26 cellular contexts compared by ENCODE assay signal in genomic region chr6:563863-564262, GRCh38.
A peak's percentile ranks its signal among the peaks of the same experiment; 100 is the strongest.
DNase-seq lines count a peak whose midpoint lies in the region; ATAC-seq, FAIRE-seq and TF ChIP-seq lines count a peak whose summit lies in the region.
"Had no signal": no experiment of that assay in that cellular context is flagged by ENCODE, and none has a peak within 500 bp of the region (broad histone marks: within the 10 kb centered on the region; RNA-seq: fewer than 3 reads in every experiment).

No MANE protein-coding gene starts in this region.

- no peak overlapping the region for H4K91ac ChIP-seq in IMR-90 (ENCODE audit: insufficient read depth, low read depth, low read length)

- H4K20me1 ChIP-seq in IMR-90 (ENCODE audit: insufficient read depth, low read length) = no peaks in the 10 kb centered on the region
- H4K20me1 ChIP-seq: BLaER1 treated with 17β-estradiol and CSF1 and Interleukin-3, amounts not matched to agents 10 nM and 100 nM had no signal

- no peak overlapping the region for H3K27ac ChIP-seq in IMR-90 (ENCODE audit: insufficient read depth, low read length)
- no peak overlapping the region for H3K27ac ChIP-seq in ascending aorta
- H3K27ac ChIP-seq: A549; BLaER1 treated with 17β-estradiol and CSF1 and Interleukin-3, amounts not matched to agents 10 nM and 100 nM had no signal

- peak overlapping the region; percentile 42 for H3K4me3 Mint-ChIP-seq in activated CD4-positive, alpha-beta memory T cell treated with anti-CD3 and anti-CD28 coated beads for 36 hours
- H3K4me3 Mint-ChIP-seq in activated CD4-positive, alpha-beta memory T cell treated with anti-CD3 and anti-CD28 coated beads, Interleukin-2, amount 10 ng/mL, durations not matched to agents 7 days and 5 days = no peak overlapping the region
- H3K4me3 Mint-ChIP-seq in activated T-helper 17 cell treated with anti-CD3 and anti-CD28 coated beads, Interleukin-2, amount 50 U/mL, for 72 hours = peak overlapping the region; percentile 61
- H3K4me3 Mint-ChIP-seq: CD14-positive monocyte; CD4-positive, alpha-beta T cell; CD8-positive, alpha-beta memory T cell; HFFc6 had no signal

- no peak overlapping the region for H3K4ac ChIP-seq in IMR-90 (ENCODE audit: low read depth, low read length)

- 83% methylated on average over 9 of the region's 13 CpGs; no CpG with 5 or more reads in 1 of the 2 experiments for WGBS in IMR-90 (ENCODE audit: extremely low coverage in 2 of 2, insufficient read length in 1 of 2), 2 experiments

- H4K5ac ChIP-seq in IMR-90 (ENCODE audit: low read depth, low read length) = no peak overlapping the region

- peak; percentile 60 for FAIRE-seq in bronchial epithelial cell (lab: Jason Lieb, UNC)
- FAIRE-seq: A549, D721Med, GM12891, H54 had no signal

- no peak overlapping the region for H3K4me2 ChIP-seq in IMR-90 (ENCODE audit: low read depth, low read length)
- H3K4me2 ChIP-seq: A549; BLaER1 treated with 17β-estradiol and CSF1 and Interleukin-3, amounts not matched to agents 10 nM and 100 nM had no signal

- no peak overlapping the region for H2AFZ ChIP-seq in IMR-90 (replicated peaks; ENCODE audit: low read length, poor library complexity)

- CTCF ChIA-PET in activated CD4-positive, alpha-beta memory T cell treated with anti-CD3 and anti-CD28 coated beads for 36 hours (lab: Charles Lee) = interaction anchor here (0.9 kb wide), 1 partner anchor 27 kb away, joined by 3 read pairs; no protein-coding TSS in a partner anchor
- CTCF ChIA-PET in activated CD4-positive, alpha-beta memory T cell treated with anti-CD3 and anti-CD28 coated beads, Interleukin-2, amount 10 ng/mL, durations not matched to agents 7 days and 5 days (lab: Charles Lee) = no interaction called here
- CTCF ChIA-PET in IMR-90 (lab: Yijun Ruan, JAX) = no interaction called here

- no peak overlapping the region for H2BK120ac ChIP-seq in IMR-90 (ENCODE audit: low read depth, low read length)

- no peak for TF ChIP-seq POLR2A in IMR-90 (IDR thresholded peaks at IDR 0.05; ENCODE audit: low read depth, low read length)

- H3K4me1 ChIP-seq in IMR-90 (ENCODE audit: control insufficient read depth, insufficient read depth, low read length) = no peaks in the 10 kb centered on the region; the same call in 1 of the 2 replicates
- H3K4me1 ChIP-seq in ascending aorta = no peaks in the 10 kb centered on the region
- H3K4me1 ChIP-seq: A549, BE2C, HAP-1 had no signal

- no peaks in the 10 kb centered on the region for H3K27me3 ChIP-seq in IMR-90 (ENCODE audit: control insufficient read depth, insufficient read depth, low read length)
- H3K27me3 ChIP-seq in bronchial epithelial cell (ENCODE audit: control insufficient read depth, insufficient read depth, low read length) = no peaks in the 10 kb centered on the region
- no peaks in the 10 kb centered on the region for H3K27me3 ChIP-seq in ascending aorta
- H3K27me3 ChIP-seq: BE2C; BLaER1 treated with 17β-estradiol and CSF1 and Interleukin-3, amounts not matched to agents 10 nM and 100 nM had no signal

- H3K4me3 ChIP-seq in IMR-90 (ENCODE audit: insufficient read depth, low read depth, low read length) (no peak overlapping the region), bronchial epithelial cell (ENCODE audit: low read depth, low read length) (no peak overlapping the region), ascending aorta (no peak overlapping the region)
- H3K4me3 ChIP-seq: A549; BLaER1 treated with 17β-estradiol and CSF1 and Interleukin-3, amounts not matched to agents 10 nM and 100 nM; HAP-1 had no signal

- no peak overlapping the region for H2BK15ac ChIP-seq in IMR-90 (ENCODE audit: low read depth, low read length)

- intact Hi-C loops in activated CD4-positive, alpha-beta memory T cell treated with anti-CD3 and anti-CD28 coated beads for 36 hours (cut with micrococcal nuclease) = no loop called here
- intact Hi-C loops in IMR-90 (cut with micrococcal nuclease) = no loop called here
- intact Hi-C loops in ascending aorta (cut with DNase I) = no loop called here

- no peak overlapping the region for H4K8ac ChIP-seq in IMR-90 (ENCODE audit: low read depth in 2 of 2, low read length in 2 of 2)

- H3K27me3 Mint-ChIP-seq in activated CD4-positive, alpha-beta memory T cell treated with anti-CD3 and anti-CD28 coated beads for 36 hours = no peaks in the 10 kb centered on the region
- no peaks in the 10 kb centered on the region for H3K27me3 Mint-ChIP-seq in activated CD4-positive, alpha-beta memory T cell treated with anti-CD3 and anti-CD28 coated beads, Interleukin-2, amount 10 ng/mL, durations not matched to agents 7 days and 5 days
- H3K27me3 Mint-ChIP-seq in activated T-helper 17 cell treated with anti-CD3 and anti-CD28 coated beads, Interleukin-2, amount 50 U/mL, for 72 hours = no peaks in the 10 kb centered on the region
- H3K27me3 Mint-ChIP-seq: CD4-positive, alpha-beta T cell; CD8-positive, alpha-beta memory T cell had no signal

- in situ Hi-C loops in IMR-90 (cut with MboI; ENCODE audit: low sequenced_read_pairs) = no loop called here

- H3K9me3 Mint-ChIP-seq in activated CD4-positive, alpha-beta memory T cell treated with anti-CD3 and anti-CD28 coated beads for 36 hours = no peaks in the 10 kb centered on the region
- H3K9me3 Mint-ChIP-seq in activated CD4-positive, alpha-beta memory T cell treated with anti-CD3 and anti-CD28 coated beads, Interleukin-2, amount 10 ng/mL, durations not matched to agents 7 days and 5 days = no peaks in the 10 kb centered on the region
- no peaks in the 10 kb centered on the region for H3K9me3 Mint-ChIP-seq in activated T-helper 17 cell treated with anti-CD3 and anti-CD28 coated beads, Interleukin-2, amount 50 U/mL, for 72 hours
- H3K9me3 Mint-ChIP-seq: CD14-positive monocyte; CD4-positive, alpha-beta T cell; CD8-positive, alpha-beta memory T cell; HFFc6 had no signal

- dilution Hi-C loops in IMR-90 (cut with HindIII; ENCODE audit: low sequenced_read_pairs, unreplicated experiment) = no loop called here

- H3K14ac ChIP-seq in IMR-90 (replicated peaks; ENCODE audit: low read depth, low read length) = no peak overlapping the region

- peaks cover 50% of the 10 kb centered on the region for H3K36me3 Mint-ChIP-seq in activated CD4-positive, alpha-beta memory T cell treated with anti-CD3 and anti-CD28 coated beads for 36 hours
- H3K36me3 Mint-ChIP-seq in activated CD4-positive, alpha-beta memory T cell treated with anti-CD3 and anti-CD28 coated beads, Interleukin-2, amount 10 ng/mL, durations not matched to agents 7 days and 5 days (ENCODE audit: low read depth) = peaks cover 62% of the 10 kb centered on the region
- peaks cover 80% of the 10 kb centered on the region for H3K36me3 Mint-ChIP-seq in activated T-helper 17 cell treated with anti-CD3 and anti-CD28 coated beads, Interleukin-2, amount 50 U/mL, for 72 hours (ENCODE audit: low read depth)

- H3K9ac ChIP-seq in IMR-90 (ENCODE audit: low read depth, low read length) = no peak overlapping the region
- H3K9ac ChIP-seq: BLaER1 treated with 17β-estradiol and CSF1 and Interleukin-3, amounts not matched to agents 10 nM and 100 nM had no signal

- TF ChIP-seq RAD21 in IMR-90 (IDR thresholded peaks at IDR 0.05; ENCODE audit: low read length) = no peak

- no peak overlapping the region for H2BK20ac ChIP-seq in IMR-90 (ENCODE audit: low read depth, low read length)

- no peaks in the 10 kb centered on the region for H3K79me1 ChIP-seq in IMR-90 (ENCODE audit: low read depth in 1 of 2, low read length in 2 of 2)

- H2AK5ac ChIP-seq in IMR-90 (ENCODE audit: low read depth, low read length) = no peak overlapping the region

- H2BK5ac ChIP-seq in IMR-90 (ENCODE audit: low read depth, low read length, poor library complexity, severe bottlenecking) = no peak overlapping the region

- H3K23ac ChIP-seq in IMR-90 (ENCODE audit: low read depth, low read length) = no peak overlapping the region

- H3K56ac ChIP-seq in IMR-90 (ENCODE audit: extremely low read depth, insufficient read depth, low read length) = no peak overlapping the region

- H3K9me3 ChIP-seq in IMR-90 (ENCODE audit: control insufficient read depth, insufficient read depth, low read length) (no peaks in the 10 kb centered on the region), ascending aorta (no peaks in the 10 kb centered on the region)
- H3K9me3 ChIP-seq: A549, BE2C, HAP-1 had no signal

- POLR2A ChIA-PET in activated CD4-positive, alpha-beta memory T cell treated with anti-CD3 and anti-CD28 coated beads for 36 hours (lab: Charles Lee) = no interaction called here
- POLR2A ChIA-PET in activated CD4-positive, alpha-beta memory T cell treated with anti-CD3 and anti-CD28 coated beads, Interleukin-2, amount 10 ng/mL, durations not matched to agents 7 days and 5 days (lab: Charles Lee) = interaction anchor here (1.1 kb wide), 1 partner anchor 71 kb away, joined by 3 read pairs; no protein-coding TSS in a partner anchor
- POLR2A ChIA-PET in IMR-90 (lab: Charles Lee; ENCODE audit: unreplicated experiment) = no interaction called here

- H2AK9ac ChIP-seq in IMR-90 (replicated peaks; ENCODE audit: low read depth, low read length, poor library complexity) = no peak overlapping the region

- no TSS peak for BruUV-seq in IMR-90 (replicated peaks; lab: Mats Ljungman, UMichigan)

- no peak for ATAC-seq in IMR-90 (ENCODE audit: low read depth)
- no peak for ATAC-seq in activated T-helper 17 cell treated with anti-CD3 and anti-CD28 coated beads, Interleukin-2, amount 50 U/mL, for 72 hours (replicated peaks)
- ATAC-seq: A549 had no signal

- peaks cover 47% of the 10 kb centered on the region for H3K4me1 Mint-ChIP-seq in activated CD4-positive, alpha-beta memory T cell treated with anti-CD3 and anti-CD28 coated beads for 36 hours (ENCODE audit: low read depth)
- H3K4me1 Mint-ChIP-seq in activated CD4-positive, alpha-beta memory T cell treated with anti-CD3 and anti-CD28 coated beads, Interleukin-2, amount 10 ng/mL, durations not matched to agents 7 days and 5 days = peaks cover 46% of the 10 kb centered on the region
- peaks cover 27% of the 10 kb centered on the region for H3K4me1 Mint-ChIP-seq in activated T-helper 17 cell treated with anti-CD3 and anti-CD28 coated beads, Interleukin-2, amount 50 U/mL, for 72 hours
- H3K4me1 Mint-ChIP-seq: CD14-positive monocyte had no signal

- no peak for DNase-seq in activated CD4-positive, alpha-beta memory T cell treated with anti-CD3 and anti-CD28 coated beads for 36 hours
- no peak for DNase-seq in activated CD4-positive, alpha-beta memory T cell treated with anti-CD3 and anti-CD28 coated beads, Interleukin-2, amount 10 ng/mL, durations not matched to agents 7 days and 5 days
- no peak for DNase-seq in IMR-90
- DNase-seq in bronchial epithelial cell (ENCODE audit: low read depth) = no peak
- no peak for DNase-seq in NCI-H2107 (lab: John Stamatoyannopoulos, UW)
- no peak for DNase-seq in ascending aorta (ENCODE audit: low spot score in 2 of 2)
- DNase-seq: 8988T; ACHN; AML-193; BE2C; CD4-positive, alpha-beta T cell; CD8-positive, alpha-beta memory T cell; DMS 273 treated with DMSO at 0.1 percent for 48 hours; DMS79; EL; GDM1; GOT3; HFFc6 had no signal

- peaks cover 21% of the 10 kb centered on the region for H3K36me3 ChIP-seq in IMR-90 (ENCODE audit: control insufficient read depth, insufficient read depth, low read length)
- peaks cover 14% of the 10 kb centered on the region for H3K36me3 ChIP-seq in bronchial epithelial cell (ENCODE audit: control insufficient read depth, insufficient read depth, low read length)
- H3K36me3 ChIP-seq in ascending aorta = peaks cover 9 to 54% of the 10 kb centered on the region in 2 donors
- H3K36me3 ChIP-seq: BE2C had no signal

- peaks cover 8% of the 10 kb centered on the region; the same call in 1 of the 2 replicates for H3K9me1 ChIP-seq in IMR-90 (ENCODE audit: insufficient read depth, low read length)

- H3K18ac ChIP-seq in IMR-90 (ENCODE audit: low read depth, low read length) = no peak overlapping the region

- peak overlapping the region; percentile 42 for H3K27ac Mint-ChIP-seq in activated CD4-positive, alpha-beta memory T cell treated with anti-CD3 and anti-CD28 coated beads for 36 hours
- H3K27ac Mint-ChIP-seq in activated CD4-positive, alpha-beta memory T cell treated with anti-CD3 and anti-CD28 coated beads, Interleukin-2, amount 10 ng/mL, durations not matched to agents 7 days and 5 days = no peak overlapping the region
- H3K27ac Mint-ChIP-seq in activated T-helper 17 cell treated with anti-CD3 and anti-CD28 coated beads, Interleukin-2, amount 50 U/mL, for 72 hours = peak overlapping the region; percentile 19
- H3K27ac Mint-ChIP-seq: CD4-positive, alpha-beta T cell; HFFc6 had no signal

- no peak for TF ChIP-seq CTCF in IMR-90 (conservative IDR thresholded peaks at IDR 0.05; ENCODE audit: low read depth, low read length)
- no peak for TF ChIP-seq CTCF in bronchial epithelial cell (IDR thresholded peaks at IDR 0.05; ENCODE audit: insufficient read depth, low read length, severe bottlenecking)
- no peak for TF ChIP-seq CTCF in ascending aorta (IDR thresholded peaks at IDR 0.05)
